9 cellular contexts compared by ENCODE assay signal in the genomic region with DNA sequence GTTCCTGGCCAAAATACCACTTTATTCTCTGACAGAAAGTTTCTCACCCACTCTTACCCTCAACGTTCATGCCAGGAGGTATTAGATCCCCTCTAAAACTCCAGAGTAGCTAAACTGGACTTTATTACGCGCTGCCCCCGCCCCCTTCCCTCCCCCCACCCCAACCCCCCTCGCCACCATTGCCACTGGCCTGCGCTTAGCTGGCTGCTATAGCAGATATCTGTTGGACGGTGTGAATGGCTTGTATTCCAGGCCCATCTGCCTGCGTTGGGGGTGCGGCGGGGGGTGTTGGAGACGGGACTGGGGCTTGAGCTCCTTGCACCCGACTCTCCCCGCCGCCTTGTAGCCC. TPM values are rescaled to one million over a fixed set of nuclear protein-coding genes. Genes with fewer than 3 reads are reported as not detected.
DNase-seq lines count a peak whose midpoint lies in the region; ATAC-seq, FAIRE-seq and TF ChIP-seq lines count a peak whose summit lies in the region.
"Had no signal": no experiment of that assay in that cellular context is flagged by ENCODE, and none has a peak within 500 bp of the region (broad histone marks: within the 10 kb centered on the region; RNA-seq: fewer than 3 reads in every experiment).

No MANE protein-coding gene starts in this region.

- WGBS in GM23248 (ENCODE audit: low coverage in 1 of 2, low lambda C conversion rate in 2 of 2, missing lambda C conversion rate in 2 of 2), 2 experiments, result 1 to 4% methylated on average over 14 of the region's 14 CpGs
- 2% methylated on average over 14 of the region's 14 CpGs for WGBS in small intestine, 3 donors

- peaks cover 34% of the 10 kb centered on the region for H3K4me1 Mint-ChIP-seq in T-helper 17 cell

- H3K4me1 ChIP-seq in GM23248 (ENCODE audit: insufficient read depth), result peaks cover 17% of the 10 kb centered on the region
- H3K4me1 ChIP-seq in right atrium auricular region, result peaks cover 0 to 29% of the 10 kb centered on the region in 2 donors
- H3K4me1 ChIP-seq in small intestine (ENCODE audit: control insufficient read depth in 2 of 2, insufficient read depth in 1 of 2, low read depth in 1 of 2, low read length in 1 of 2), result peaks cover 0 to 9% of the 10 kb centered on the region in 2 donors

- no peaks in the 10 kb centered on the region for H4K20me1 ChIP-seq in GM23248 (ENCODE audit: insufficient read depth)

- H3K36me3 Mint-ChIP-seq in T-helper 17 cell (ENCODE audit: low read depth), result no peaks in the 10 kb centered on the region

- H2AFZ ChIP-seq in GM23248, result peak overlapping the region; percentile 91

- peak overlapping the region; percentile 91 for H3K9ac ChIP-seq in GM23248

- H3F3A ChIP-seq in GM23248 (ENCODE audit: insufficient read depth), result peaks cover 8% of the 10 kb centered on the region; the same call in 1 of the 2 replicates

- H3K27ac ChIP-seq in GM23248 (peak overlapping the region; percentile 41; the same call in 1 of the 2 replicates), right atrium auricular region (peak overlapping the region; percentile 96 to 98), small intestine (ENCODE audit: low read depth in 1 of 2, low read length in 1 of 2) (peak overlapping the region in 1 of 2 donors; percentile 91)

- no peaks in the 10 kb centered on the region for H3K9me2 ChIP-seq in GM23248 (ENCODE audit: insufficient read depth)

- no peak for DNase-seq in GM23248
- no peak for DNase-seq in T-helper 17 cell
- DNase-seq in right atrium auricular region (ENCODE audit: low spot score), result no peak
- no peak for DNase-seq in small intestine
- no peak for DNase-seq in NCI-H187 (lab: John Stamatoyannopoulos, UW)
- no peak for DNase-seq in GM20000 (ENCODE audit: low spot score)

- FAIRE-seq in small intestine (lab: Jason Lieb, UNC), result no peak

- H3K79me2 ChIP-seq in GM23248 (ENCODE audit: insufficient read depth), result peaks cover 23% of the 10 kb centered on the region

- ATAC-seq in T-helper 17 cell, result no peak
- no peak for ATAC-seq in HG03378 (IDR thresholded peaks at IDR 0.05; ENCODE audit: unreplicated experiment)
- ATAC-seq in HG02973 (IDR thresholded peaks at IDR 0.05; ENCODE audit: unreplicated experiment), result no peak

- no peaks in the 10 kb centered on the region for H3K9me3 ChIP-seq in GM23248 (ENCODE audit: low read depth)
- no peaks in the 10 kb centered on the region for H3K9me3 ChIP-seq in T-helper 17 cell (ENCODE audit: control insufficient read depth, low read length, poor library complexity, severe bottlenecking)
- H3K9me3 ChIP-seq in right atrium auricular region, result no peaks in the 10 kb centered on the region
- H3K9me3 ChIP-seq in small intestine (ENCODE audit: control insufficient read depth, low read depth), result no peaks in the 10 kb centered on the region

- H3K4me3 ChIP-seq in GM23248 (peak overlapping the region; percentile 88), right atrium auricular region (peak overlapping the region; percentile 73 to 82), small intestine (ENCODE audit: low read depth in 1 of 2, low read length in 2 of 2) (peak overlapping the region; percentile 64 to 81)

- peak overlapping the region; percentile 95 for H3K27ac Mint-ChIP-seq in T-helper 17 cell

- H3K4me2 ChIP-seq in GM23248 (ENCODE audit: unreplicated experiment), result peak overlapping the region; percentile 92

- in situ Hi-C loops in GM23248 (cut with MboI), result loop anchor here (10.0 kb wide), 1 partner anchor 71 kb away; no protein-coding TSS in a partner anchor

- no peaks in the 10 kb centered on the region for H3K27me3 ChIP-seq in GM23248 (replicated peaks; ENCODE audit: insufficient read depth)
- H3K27me3 ChIP-seq in right atrium auricular region, result no peaks in the 10 kb centered on the region
- peaks cover 0 to under 1% of the 10 kb centered on the region in 2 donors for H3K27me3 ChIP-seq in small intestine (ENCODE audit: control insufficient read depth in 2 of 2, insufficient read depth in 2 of 2, low read length in 2 of 2)

- H3K36me3 ChIP-seq in GM23248 (ENCODE audit: low read depth), result no peaks in the 10 kb centered on the region; the same call in 1 of the 2 replicates
- H3K36me3 ChIP-seq in right atrium auricular region, result peaks cover 10% of the 10 kb centered on the region
- no peaks in the 10 kb centered on the region for H3K36me3 ChIP-seq in small intestine (ENCODE audit: control insufficient read depth in 2 of 2, insufficient read depth in 2 of 2, low read length in 2 of 2)

- TF ChIP-seq CTCF in right atrium auricular region (IDR thresholded peaks at IDR 0.05), result no peak
- TF ChIP-seq CTCF in GM20000 (IDR thresholded peaks at IDR 0.05; ENCODE audit: extremely low read depth, missing control alignments), result no peak

- H3K4me3 Mint-ChIP-seq in T-helper 17 cell, result peak overlapping the region; percentile 96

- H3K27me3 Mint-ChIP-seq in T-helper 17 cell, result no peaks in the 10 kb centered on the region

RNA-seq across cellular contexts. Expression of gene THTPA, which starts 0.6 kb away (rescaled TPM):
- 21.0 and 33.8 TPM in 2 replicates for total RNA-seq in GM23248 (2014; rRNA removed; shearing (Covaris generic))
- 9.3 and 10.0 TPM in 2 replicates for polyA plus RNA-seq in GM23248 (2016; fragmentation: Nextera tagmentation; extraction: Ambion mirVana)
- total RNA-seq in T-helper 17 cell, result 10 to 100 TPM in 1 of 2 donors, 1 to 10 TPM in 1; 10.0 to 13.6 TPM
- total RNA-seq in right atrium auricular region, result 10 to 100 TPM; 22.6 to 27.3 TPM
- polyA plus RNA-seq in small intestine, result 10 to 100 TPM in 2 of 3 donors, 1 to 10 TPM in 1; 9.7 to 18.7 (median 12.3) TPM

RNA-seq across cellular contexts. Expression of gene ZFHX2, which starts 3.9 kb away (rescaled TPM):
- total RNA-seq in GM23248 (2014; rRNA removed; shearing (Covaris generic)), result under 0.01 TPM in 1 of 2 replicates, not detected in the other
- polyA plus RNA-seq in GM23248 (2016; fragmentation: Nextera tagmentation; extraction: Ambion mirVana) (0.14 and 0.49 TPM in 2 replicates), small intestine (under 1 TPM in 1 of 3 donors, not detected in 2; 0.55 TPM)
- total RNA-seq in T-helper 17 cell (under 1 TPM; 0.16 to 0.27 TPM), right atrium auricular region (under 1 TPM; 0.59 to 0.85 TPM)

RNA-seq across cellular contexts. Expression of gene AP1G2, which starts 12.1 kb away (rescaled TPM):
- total RNA-seq in GM23248 (2014; rRNA removed; shearing (Covaris generic)), result 3.9 and 13.7 TPM in 2 replicates
- 9.6 and 10.2 TPM in 2 replicates for polyA plus RNA-seq in GM23248 (2016; fragmentation: Nextera tagmentation; extraction: Ambion mirVana)
- 100 to 1,000 TPM; 268 to 313 TPM for total RNA-seq in T-helper 17 cell
- total RNA-seq in right atrium auricular region, result 10 to 100 TPM in 1 of 2 donors, 1 to 10 TPM in 1; 6.6 to 18.8 TPM
- 100 to 1,000 TPM in 2 of 3 donors, 10 to 100 TPM in 1; 80.4 to 376 (median 195) TPM for polyA plus RNA-seq in small intestine

RNA-seq across cellular contexts. Expression of gene JPH4, which starts 23.1 kb away (rescaled TPM):
- total RNA-seq in GM23248 (2014; rRNA removed; shearing (Covaris generic)), result not detected in 2 replicates
- 0.05 TPM in 1 of 2 replicates, not detected in the other for polyA plus RNA-seq in GM23248 (2016; fragmentation: Nextera tagmentation; extraction: Ambion mirVana)
- total RNA-seq in T-helper 17 cell, result not detected
- under 1 TPM in 1 of 2 donors, not detected in 1; 0.39 TPM for total RNA-seq in right atrium auricular region
- 1 to 10 TPM in 2 of 3 donors, not detected in 1; 1.1 to 4.0 TPM for polyA plus RNA-seq in small intestine
- total RNA-seq: glomerular endothelial cell had no signal

Comparison
In these comparisons a context has a peak if more than half of its experiments do, and no peak if none do; other contexts are left out.
1. RNA of gene AP1G2, which starts 12.1 kb away (total RNA-seq): 268 to 313 TPM in T-helper 17 cell; 6.6 to 18.8 TPM in right atrium auricular region and 3.9 to 13.7 TPM in GM23248; every median in the first group is over 10 times any median in the second.
2. Peak in every context shown above with its lines, with median percentiles within 50 percentile points of each other: H3K4me3 ChIP-seq.